Comparison of ENCODE assay signal across 10 cellular contexts in the genomic region with DNA sequence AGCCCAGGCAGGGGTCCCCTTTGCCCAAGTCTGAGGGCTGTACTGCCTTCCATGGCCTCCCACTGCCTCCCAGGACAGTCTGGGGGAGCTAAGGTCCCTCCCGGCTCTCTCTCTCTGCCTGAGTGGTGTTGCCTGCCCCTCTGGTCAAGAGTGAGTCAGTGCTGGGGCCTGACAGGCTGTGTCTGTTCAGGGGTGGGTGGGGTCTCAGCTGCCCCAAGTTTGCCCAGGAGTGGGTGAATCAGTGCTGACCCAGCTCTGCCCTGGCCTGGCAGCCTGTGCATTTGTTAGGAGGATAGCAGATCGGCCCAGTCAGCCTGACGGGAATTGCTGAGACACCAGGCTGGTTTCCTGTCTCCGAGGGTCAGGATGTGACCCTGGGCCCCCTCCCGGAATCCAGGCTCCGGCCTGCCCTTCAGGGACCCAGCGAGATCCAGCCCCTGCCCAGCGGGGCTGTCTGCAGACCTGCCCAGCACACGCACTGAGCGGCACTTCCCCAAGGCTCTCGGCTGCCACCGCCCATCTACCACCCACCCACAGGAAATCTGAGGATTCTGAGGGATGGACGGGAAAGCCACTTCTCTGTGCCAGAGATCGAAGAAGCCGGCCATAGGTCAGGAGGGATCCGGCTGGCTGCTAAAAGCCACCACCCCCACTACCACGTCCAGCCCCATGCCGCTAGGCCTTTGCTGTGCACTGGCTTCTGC. TPM values are rescaled to one million over a fixed set of nuclear protein-coding genes. Genes with fewer than 3 reads are reported as not detected.
DNase-seq lines count a peak whose midpoint lies in the region; ATAC-seq lines count a peak whose summit lies in the region.
"Had no signal": no experiment of that assay in that cellular context is flagged by ENCODE, and none has a peak within 500 bp of the region (broad histone marks: within the 10 kb centered on the region; RNA-seq: fewer than 3 reads in every experiment).

No MANE protein-coding gene starts in this region.

- H3K4me1 Mint-ChIP-seq in CD4-positive, CD25-positive, alpha-beta regulatory T cell: peaks cover 0 to 2% (median 0%) of the 10 kb centered on the region in 4 donors

- no peak for DNase-seq in CD4-positive, CD25-positive, alpha-beta regulatory T cell
- DNase-seq in adipocyte (ENCODE audit: low read depth) (peak; percentile 89), cardiac septum (ENCODE audit: low spot score) (peak; percentile 87), pulmonary artery endothelial cell (ENCODE audit: low read depth, low spot score) (peak; percentile 97), SIG-M5 treated with dmso at 0.1 percent for 504 hours (lab: John Stamatoyannopoulos, UW; ENCODE audit: unreplicated experiment) (no peak)
- DNase-seq: activated CD4-positive, alpha-beta memory T cell treated with anti-CD3 and anti-CD28 coated beads for 36 hours; GF-D8 had no signal

- no peak overlapping the region for H3K4me3 Mint-ChIP-seq in CD4-positive, CD25-positive, alpha-beta regulatory T cell
- H3K4me3 Mint-ChIP-seq: activated CD4-positive, alpha-beta memory T cell treated with anti-CD3 and anti-CD28 coated beads for 36 hours had no signal

- peak; percentile 26 to 36 for ATAC-seq in CD4-positive, CD25-positive, alpha-beta regulatory T cell (ENCODE audit: low read depth in 2 of 2)
- ATAC-seq in GM19328 (IDR thresholded peaks at IDR 0.05; ENCODE audit: unreplicated experiment) (no peak), HG03342 (IDR thresholded peaks at IDR 0.05; ENCODE audit: unreplicated experiment) (no peak), HG03469 (IDR thresholded peaks at IDR 0.05; ENCODE audit: unreplicated experiment) (no peak)

- no peaks in the 10 kb centered on the region for H3K9me3 Mint-ChIP-seq in CD4-positive, CD25-positive, alpha-beta regulatory T cell
- H3K9me3 Mint-ChIP-seq: activated CD4-positive, alpha-beta memory T cell treated with anti-CD3 and anti-CD28 coated beads for 36 hours had no signal

- H3K27ac ChIP-seq in CD4-positive, CD25-positive, alpha-beta regulatory T cell (ENCODE audit: insufficient read depth, low read length, poor library complexity, severe bottlenecking): no peak overlapping the region

- no peaks in the 10 kb centered on the region for H3K27me3 ChIP-seq in CD4-positive, CD25-positive, alpha-beta regulatory T cell (ENCODE audit: control insufficient read depth, insufficient read depth, low read length)
- H3K27me3 ChIP-seq in adipocyte (replicated peaks; ENCODE audit: control insufficient read depth, insufficient read depth, low read length): no peaks in the 10 kb centered on the region

- no peaks in the 10 kb centered on the region for H3K36me3 ChIP-seq in CD4-positive, CD25-positive, alpha-beta regulatory T cell (ENCODE audit: control insufficient read depth, insufficient read depth, low read length)
- H3K36me3 ChIP-seq in adipocyte (ENCODE audit: control insufficient read depth, insufficient read depth, low read length, severe bottlenecking): peaks cover 35% of the 10 kb centered on the region

- intact Hi-C loops in cardiac septum (cut with DNase I): no loop called here

- H3K9me3 ChIP-seq in CD4-positive, CD25-positive, alpha-beta regulatory T cell (ENCODE audit: control insufficient read depth in 2 of 2, low read length in 2 of 2): no peaks in the 10 kb centered on the region
- H3K9me3 ChIP-seq in adipocyte (ENCODE audit: control insufficient read depth, low read length): no peaks in the 10 kb centered on the region

- H3K4me1 ChIP-seq in CD4-positive, CD25-positive, alpha-beta regulatory T cell (ENCODE audit: control insufficient read depth, insufficient read depth, low read length, poor library complexity, severe bottlenecking): no peaks in the 10 kb centered on the region
- peaks cover 62% of the 10 kb centered on the region for H3K4me1 ChIP-seq in adipocyte (ENCODE audit: control insufficient read depth, insufficient read depth, low read length)

- H3K36me3 Mint-ChIP-seq in CD4-positive, CD25-positive, alpha-beta regulatory T cell: no peaks in the 10 kb centered on the region
- H3K36me3 Mint-ChIP-seq: activated CD4-positive, alpha-beta memory T cell treated with anti-CD3 and anti-CD28 coated beads for 36 hours had no signal

- H3K9ac ChIP-seq in adipocyte (ENCODE audit: low read length): peak overlapping the region; percentile 94

- H3K27me3 Mint-ChIP-seq in CD4-positive, CD25-positive, alpha-beta regulatory T cell: peaks cover 6% of the 10 kb centered on the region
- H3K27me3 Mint-ChIP-seq: activated CD4-positive, alpha-beta memory T cell treated with anti-CD3 and anti-CD28 coated beads for 36 hours had no signal

- no peak overlapping the region for H3K27ac Mint-ChIP-seq in CD4-positive, CD25-positive, alpha-beta regulatory T cell
- H3K27ac Mint-ChIP-seq: activated CD4-positive, alpha-beta memory T cell treated with anti-CD3 and anti-CD28 coated beads for 36 hours had no signal

- H3K4me3 ChIP-seq in CD4-positive, CD25-positive, alpha-beta regulatory T cell (ENCODE audit: low read depth, low read length): no peak overlapping the region
- peak overlapping the region; percentile 70 for H3K4me3 ChIP-seq in adipocyte (ENCODE audit: low read length)

RNA-seq across cellular contexts. Expression of a gene that starts 15.9 kb away (rescaled TPM):
- total RNA-seq in CD4-positive, CD25-positive, alpha-beta regulatory T cell: 3.6 TPM
- polyA plus RNA-seq in CD4-positive, CD25-positive, alpha-beta regulatory T cell: 1 to 10 TPM in 3 of 4 donors, under 1 TPM in 1; 0.71 to 2.9 (median 1.9) TPM
- total RNA-seq in cardiac septum (244 TPM), pulmonary artery endothelial cell (46.5 and 49.5 TPM in 2 replicates)

RNA-seq across cellular contexts. Expression of a gene that starts 35.8 kb away (rescaled TPM):
- total RNA-seq in CD4-positive, CD25-positive, alpha-beta regulatory T cell: 64.7 TPM
- 10 to 100 TPM; 40.1 to 50.6 (median 45.2) TPM for polyA plus RNA-seq in CD4-positive, CD25-positive, alpha-beta regulatory T cell
- total RNA-seq in cardiac septum (36.5 TPM), pulmonary artery endothelial cell (71.4 and 104 TPM in 2 replicates)

RNA-seq across cellular contexts. Expression of a gene that starts 38.9 kb away (rescaled TPM):
- total RNA-seq in CD4-positive, CD25-positive, alpha-beta regulatory T cell: 84.7 TPM
- under 1 TPM; 0.08 to 0.42 (median 0.25) TPM for polyA plus RNA-seq in CD4-positive, CD25-positive, alpha-beta regulatory T cell
- total RNA-seq in cardiac septum: 484 TPM
- total RNA-seq in pulmonary artery endothelial cell: 50.2 and 56.2 TPM in 2 replicates

RNA-seq across cellular contexts. Expression of a gene that starts 52.7 kb away (rescaled TPM):
- 89.3 TPM for total RNA-seq in CD4-positive, CD25-positive, alpha-beta regulatory T cell
- polyA plus RNA-seq in CD4-positive, CD25-positive, alpha-beta regulatory T cell: 10 to 100 TPM; 43.3 to 67.4 (median 53.3) TPM
- total RNA-seq in cardiac septum (48.7 TPM), pulmonary artery endothelial cell (107 and 116 TPM in 2 replicates)

Comparison
In these comparisons a context has a peak if more than half of its experiments do, and no peak if none do; other contexts are left out.
1. ATAC-seq: peak in CD4-positive, CD25-positive, alpha-beta regulatory T cell (2 of 2); none in GM19328 (single experiment), HG03342 (single experiment) and HG03469 (single experiment).
2. DNase-seq: peak in adipocyte (single experiment), cardiac septum (single experiment) and pulmonary artery endothelial cell (single experiment); none in CD4-positive, CD25-positive, alpha-beta regulatory T cell (0 of 3) and SIG-M5 treated with dmso at 0.1 percent for 504 hours (single experiment).
3. RNA of a gene that starts 15.9 kb away (total RNA-seq): 244 TPM in cardiac septum (single experiment) and 46.5 to 49.5 TPM in pulmonary artery endothelial cell; 3.6 TPM in CD4-positive, CD25-positive, alpha-beta regulatory T cell (single experiment); every median in the first group is over 10 times any median in the second.